ENCODE assay signal across 8 cellular contexts in the genomic region with DNA sequence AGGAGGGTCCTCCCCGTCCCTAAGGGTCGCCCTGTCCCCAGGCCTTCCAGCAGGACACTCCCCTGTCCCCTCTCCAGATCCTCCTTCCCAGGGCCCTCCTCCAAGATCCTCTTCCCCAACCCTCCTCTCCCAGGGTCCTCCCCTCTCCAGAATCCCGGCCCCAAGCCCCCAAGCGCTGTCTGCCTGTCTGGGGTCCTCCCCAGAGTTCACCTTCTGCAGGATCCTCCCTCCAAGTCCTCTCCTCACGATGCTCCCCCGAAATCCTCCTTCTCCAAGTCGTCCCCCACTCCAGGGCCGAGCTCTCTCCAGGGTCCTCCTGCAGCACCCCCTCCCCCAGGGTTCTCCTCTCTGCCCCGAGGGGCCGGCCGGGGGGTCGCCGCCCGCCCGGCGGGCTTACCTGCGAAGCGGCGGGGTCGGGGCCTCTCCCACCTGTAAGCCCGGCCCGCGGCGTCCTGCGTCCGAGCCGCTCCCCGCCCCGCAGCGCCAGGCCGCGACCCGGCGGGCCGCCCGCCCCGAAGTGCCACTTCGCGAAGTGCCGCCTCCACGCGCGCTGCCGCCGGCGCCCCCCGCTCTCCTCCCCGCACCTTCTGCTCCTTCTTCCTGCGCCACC. TPM values are rescaled to one million over a fixed set of nuclear protein-coding genes. Genes with fewer than 3 reads are reported as not detected.
DNase-seq lines count a peak whose midpoint lies in the region; ATAC-seq and TF ChIP-seq lines count a peak whose summit lies in the region.

No MANE protein-coding gene starts in this region.

- DNase-seq in breast epithelium (ENCODE audit: low spot score in 2 of 2) (no peak), lower lobe of right lung (no peak), upper lobe of right lung (no peak), midbrain (lab: John Stamatoyannopoulos, UW) (no peak)

- peak overlapping the region; percentile 59 to 74 (median 68) for H3K4me3 ChIP-seq in breast epithelium
- H3K4me3 ChIP-seq in lower lobe of right lung, result peak overlapping the region; percentile 62
- peak overlapping the region; percentile 64 for H3K4me3 ChIP-seq in upper lobe of right lung

- H3K27ac ChIP-seq in breast epithelium, result peak overlapping the region; percentile 22 to 88
- H3K27ac ChIP-seq in lower lobe of right lung, result peak overlapping the region; percentile 59
- H3K27ac ChIP-seq in upper lobe of right lung, result peak overlapping the region; percentile 58

- no peak for TF ChIP-seq CTCF in breast epithelium (IDR thresholded peaks at IDR 0.05)
- no peak for TF ChIP-seq CTCF in lower lobe of right lung (IDR thresholded peaks at IDR 0.05)
- no peak for TF ChIP-seq CTCF in upper lobe of right lung (IDR thresholded peaks at IDR 0.05)

- no peaks in the 10 kb centered on the region for H3K9me3 ChIP-seq in breast epithelium
- no peaks in the 10 kb centered on the region for H3K9me3 ChIP-seq in lower lobe of right lung
- H3K9me3 ChIP-seq in upper lobe of right lung, result no peaks in the 10 kb centered on the region

- H3K4me1 ChIP-seq in breast epithelium, result peaks cover 4 to 20% of the 10 kb centered on the region in 2 donors
- H3K4me1 ChIP-seq in lower lobe of right lung, result peaks cover 71% of the 10 kb centered on the region
- H3K4me1 ChIP-seq in upper lobe of right lung, result peaks cover 53% of the 10 kb centered on the region

- intact Hi-C loops in breast epithelium (cut with DNase I; ENCODE audit: low total_unique reads) (no loop called here), lower lobe of right lung (cut with DNase I) (no loop called here), upper lobe of right lung (cut with DNase I) (no loop called here)

- H3K27me3 ChIP-seq in breast epithelium, result no peaks in the 10 kb centered on the region
- no peaks in the 10 kb centered on the region for H3K27me3 ChIP-seq in lower lobe of right lung (ENCODE audit: low read depth)
- no peaks in the 10 kb centered on the region for H3K27me3 ChIP-seq in upper lobe of right lung

- TF ChIP-seq POLR2A in GM18505 (IDR thresholded peaks at IDR 0.05; ENCODE audit: borderline replicate concordance, extremely low read depth, insufficient read depth, insufficient read length) (no peak), breast epithelium (IDR thresholded peaks at IDR 0.05) (no peak)

- no peaks in the 10 kb centered on the region for H3K36me3 ChIP-seq in breast epithelium
- H3K36me3 ChIP-seq in lower lobe of right lung, result peaks cover 11% of the 10 kb centered on the region
- H3K36me3 ChIP-seq in upper lobe of right lung, result no peaks in the 10 kb centered on the region

- ATAC-seq in GM18505 (IDR thresholded peaks at IDR 0.05; ENCODE audit: unreplicated experiment), result peak; percentile 10
- peak; percentile 5 for ATAC-seq in HG03571 (IDR thresholded peaks at IDR 0.05; ENCODE audit: unreplicated experiment)
- peak; percentile 7 to 33 for ATAC-seq in lower lobe of right lung
- peak; percentile 6 for ATAC-seq in upper lobe of right lung
- ATAC-seq in HG03442 (IDR thresholded peaks at IDR 0.05; ENCODE audit: unreplicated experiment), result no peak
- ATAC-seq in HG03108 (IDR thresholded peaks at IDR 0.05; ENCODE audit: unreplicated experiment), result no peak

RNA-seq across cellular contexts. Expression of a gene that starts 0.7 kb away (rescaled TPM):
- total RNA-seq in breast epithelium (10 to 100 TPM; 21.0 to 47.0 (median 37.6) TPM), lower lobe of right lung (119 TPM), upper lobe of right lung (139 TPM)

RNA-seq across cellular contexts. Expression of a gene that starts 42.6 kb away (rescaled TPM):
- total RNA-seq in breast epithelium, result 10 to 100 TPM; 18.6 to 30.2 (median 27.7) TPM
- 28.8 TPM for total RNA-seq in lower lobe of right lung
- total RNA-seq in upper lobe of right lung, result 29.9 TPM

Comparison
In these comparisons a context has a peak if more than half of its experiments do, and no peak if none do; other contexts are left out.
1. ATAC-seq: peak in GM18505 (single experiment), HG03571 (single experiment), lower lobe of right lung (2 of 2) and upper lobe of right lung (single experiment); none in HG03442 (single experiment) and HG03108 (single experiment).
2. Peak in every context shown above with its lines, with median percentiles within 50 percentile points of each other: H3K27ac ChIP-seq and H3K4me3 ChIP-seq.